ENCODE assay signal across 1 cellular context in the genomic region with DNA sequence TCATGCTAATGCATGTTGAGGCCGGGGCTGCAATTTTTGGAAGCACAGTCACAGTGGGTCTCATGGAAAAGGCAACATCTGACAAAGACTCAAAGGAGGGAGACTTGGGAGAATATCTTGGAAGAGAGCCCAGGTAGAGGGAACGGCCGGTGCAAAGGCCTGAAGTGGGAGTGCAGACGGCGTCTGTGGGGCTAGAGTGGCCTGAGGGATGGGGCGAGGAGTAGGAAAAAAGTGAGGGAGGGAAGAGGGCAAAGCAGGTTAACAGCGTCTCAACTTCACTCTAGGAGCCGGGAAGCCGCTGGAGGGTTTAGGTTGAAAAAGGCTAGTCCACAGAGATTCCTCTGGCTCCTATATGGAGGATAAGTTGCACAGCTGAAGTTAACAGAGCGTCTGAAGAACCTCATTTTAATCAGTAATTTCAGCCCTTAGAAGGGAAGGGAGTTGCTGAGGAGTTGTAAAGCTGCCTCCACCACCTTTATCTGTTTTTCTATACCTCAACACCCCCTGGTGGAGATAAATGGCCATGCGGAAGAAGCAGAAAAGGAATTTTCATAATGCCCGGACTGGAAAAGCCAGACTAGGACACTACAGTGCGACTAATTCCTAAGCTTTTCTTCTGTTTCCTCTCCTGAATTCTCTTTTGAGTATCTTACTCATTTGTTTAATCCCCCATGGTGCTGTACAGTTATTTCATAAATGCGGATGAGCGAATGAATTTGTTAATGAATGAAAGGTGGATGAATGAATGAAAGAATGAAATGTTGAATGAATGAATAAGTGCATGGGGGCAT.
A peak's percentile ranks its signal among the peaks of the same experiment; 100 is the strongest.
TF ChIP-seq lines count a peak whose summit lies in the region.

No MANE protein-coding gene starts in this region.

TF ChIP-seq in K562, 482 proteins besides CTCF, POLR2A, EP300 and RAD21 (continued from another document):
- TF ChIP-seq ZNF695 (CRISPR knock-in tag; IDR thresholded peaks at IDR 0.05) (no peak), BCOR (IDR thresholded peaks at IDR 0.05) (no peak), POLR3G (IDR thresholded peaks at IDR 0.05; ENCODE audit: extremely low read depth, insufficient read length, insufficient replicate concordance) (no peak), ZNF24 (IDR thresholded peaks at IDR 0.05) (peak; percentile 62), ARID2 (IDR thresholded peaks at IDR 0.05) (peak; percentile 58; the same call in 1 of the 2 replicates), KLF16 (IDR thresholded peaks at IDR 0.05) (0 out of 2 replicates have a peak, but pooled peaks have one; percentile 34), ESRRB (CRISPR knock-in tag; IDR thresholded peaks at IDR 0.05; ENCODE audit: borderline replicate concordance) (no peak), LCOR (CRISPR knock-in tag; IDR thresholded peaks at IDR 0.05) (peak; percentile 36; the same call in 1 of the 2 replicates), NELFE (IDR thresholded peaks at IDR 0.05; ENCODE audit: insufficient read depth, insufficient read length) (no peak), GATAD2A (IDR thresholded peaks at IDR 0.05) (no peak), CXXC5 (CRISPR knock-in tag; IDR thresholded peaks at IDR 0.05) (no peak)
- TF ChIP-seq, protein P1, sequence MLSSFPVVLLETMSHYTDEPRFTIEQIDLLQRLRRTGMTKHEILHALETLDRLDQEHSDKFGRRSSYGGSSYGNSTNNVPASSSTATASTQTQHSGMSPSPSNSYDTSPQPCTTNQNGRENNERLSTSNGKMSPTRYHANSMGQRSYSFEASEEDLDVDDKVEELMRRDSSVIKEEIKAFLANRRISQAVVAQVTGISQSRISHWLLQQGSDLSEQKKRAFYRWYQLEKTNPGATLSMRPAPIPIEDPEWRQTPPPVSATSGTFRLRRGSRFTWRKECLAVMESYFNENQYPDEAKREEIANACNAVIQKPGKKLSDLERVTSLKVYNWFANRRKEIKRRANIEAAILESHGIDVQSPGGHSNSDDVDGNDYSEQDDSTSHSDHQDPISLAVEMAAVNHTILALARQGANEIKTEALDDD (IDR thresholded peaks at IDR 0.05) = no peak
- TF ChIP-seq, protein P2, sequence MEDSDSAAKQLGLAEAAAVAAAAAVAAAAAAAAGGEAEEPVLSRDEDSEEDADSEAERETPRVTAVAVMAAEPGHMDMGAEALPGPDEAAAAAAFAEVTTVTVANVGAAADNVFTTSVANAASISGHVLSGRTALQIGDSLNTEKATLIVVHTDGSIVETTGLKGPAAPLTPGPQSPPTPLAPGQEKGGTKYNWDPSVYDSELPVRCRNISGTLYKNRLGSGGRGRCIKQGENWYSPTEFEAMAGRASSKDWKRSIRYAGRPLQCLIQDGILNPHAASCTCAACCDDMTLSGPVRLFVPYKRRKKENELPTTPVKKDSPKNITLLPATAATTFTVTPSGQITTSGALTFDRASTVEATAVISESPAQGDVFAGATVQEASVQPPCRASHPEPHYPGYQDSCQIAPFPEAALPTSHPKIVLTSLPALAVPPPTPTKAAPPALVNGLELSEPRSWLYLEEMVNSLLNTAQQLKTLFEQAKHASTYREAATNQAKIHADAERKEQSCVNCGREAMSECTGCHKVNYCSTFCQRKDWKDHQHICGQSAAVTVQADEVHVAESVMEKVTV (CRISPR knock-in tag; IDR thresholded peaks at IDR 0.05) = peak; percentile 87
